ENCODE assay signal across 1 cellular context in genomic region chr5:133918731-133919130, GRCh38.
TF ChIP-seq lines count a peak whose summit lies in the region.

No MANE protein-coding gene starts in this region.

TF ChIP-seq in H1, 55 proteins besides CTCF, POLR2A, EP300 and RAD21 (continued from another document):
- TF ChIP-seq, protein P1, sequence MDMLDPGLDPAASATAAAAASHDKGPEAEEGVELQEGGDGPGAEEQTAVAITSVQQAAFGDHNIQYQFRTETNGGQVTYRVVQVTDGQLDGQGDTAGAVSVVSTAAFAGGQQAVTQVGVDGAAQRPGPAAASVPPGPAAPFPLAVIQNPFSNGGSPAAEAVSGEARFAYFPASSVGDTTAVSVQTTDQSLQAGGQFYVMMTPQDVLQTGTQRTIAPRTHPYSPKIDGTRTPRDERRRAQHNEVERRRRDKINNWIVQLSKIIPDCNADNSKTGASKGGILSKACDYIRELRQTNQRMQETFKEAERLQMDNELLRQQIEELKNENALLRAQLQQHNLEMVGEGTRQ (IDR thresholded peaks at IDR 0.05; ENCODE audit: low read length): no peak
